Comparison of ENCODE assay signal across 9 cellular contexts in genomic region chr17:42266918-42267766, GRCh38. TPM values are rescaled to one million over a fixed set of nuclear protein-coding genes. Genes with fewer than 3 reads are reported as not detected.
DNase-seq lines count a peak whose midpoint lies in the region; ATAC-seq and TF ChIP-seq lines count a peak whose summit lies in the region.
"Had no signal": no experiment of that assay in that cellular context is flagged by ENCODE, and none has a peak within 500 bp of the region (broad histone marks: within the 10 kb centered on the region; RNA-seq: fewer than 3 reads in every experiment).

No MANE protein-coding gene starts in this region.

- peak overlapping the region; percentile 94 for H3K27ac ChIP-seq in Panc1 (ENCODE audit: low read length)
- H3K27ac ChIP-seq in neutrophil, result peak overlapping the region; percentile 90

- ATAC-seq in Panc1 (peak; percentile 92), GM19035 (IDR thresholded peaks at IDR 0.05; ENCODE audit: unreplicated experiment) (no peak), HG03378 (IDR thresholded peaks at IDR 0.05; ENCODE audit: unreplicated experiment) (no peak), esophagus mucosa (no peak)

- H3K27me3 ChIP-seq in Panc1 (ENCODE audit: control insufficient read depth, insufficient read depth, low read length) (no peaks in the 10 kb centered on the region), neutrophil (no peaks in the 10 kb centered on the region)

- H3K4me1 ChIP-seq in Panc1 (ENCODE audit: control insufficient read depth, insufficient read depth, low read length) (peaks cover 65% of the 10 kb centered on the region), neutrophil (ENCODE audit: control insufficient read depth in 1 of 2, insufficient read depth in 1 of 2, low read depth in 1 of 2, low read length in 1 of 2) (peaks cover 48 to 50% of the 10 kb centered on the region in 2 experiments)

- DNase-seq in ELR (ENCODE audit: low read depth) (peak; percentile 97), Panc1 (ENCODE audit: low read depth, low spot score) (peak; percentile 90), astrocyte of the hippocampus (ENCODE audit: low read depth, low spot score) (peak; percentile 83), NOMO-1 treated with DMSO at 0.1 percent for 48 hours (lab: John Stamatoyannopoulos, UW; ENCODE audit: unreplicated experiment) (no peak)
- DNase-seq: KBM-7 had no signal

- no TSS peak for BruUV-seq in Panc1 (replicated peaks; lab: Mats Ljungman, UMichigan)

- POLR2A ChIA-PET in Panc1 (lab: Charles Lee), result interaction anchor here (0.9 kb wide), 1 partner anchor 47 kb away, joined by 7 read pairs; no protein-coding TSS in a partner anchor

- no peak overlapping the region for H3K4me3 ChIP-seq in Panc1 (ENCODE audit: low read depth in 2 of 2, low read length in 2 of 2)
- peak overlapping the region in 1 of 2 experiments; percentile 25 for H3K4me3 ChIP-seq in neutrophil (ENCODE audit: low read depth in 1 of 2, low read length in 1 of 2)

- intact Hi-C loops in Panc1 (cut with micrococcal nuclease; ENCODE audit: unreplicated experiment), result no loop called here

- H3K9me3 ChIP-seq in Panc1 (ENCODE audit: control insufficient read depth, insufficient read depth, low read depth, low read length) (no peaks in the 10 kb centered on the region), neutrophil (no peaks in the 10 kb centered on the region)

- CTCF ChIA-PET in Panc1 (lab: Charles Lee), result interaction anchor here (0.7 kb wide), 1 partner anchor 26 kb away, joined by 6 read pairs; no protein-coding TSS in a partner anchor

- TF ChIP-seq CTCF in Panc1 (IDR thresholded peaks at IDR 0.05) (no peak), neutrophil (IDR thresholded peaks at IDR 0.05) (peak; percentile 18)

- H3K36me3 ChIP-seq in Panc1 (ENCODE audit: control insufficient read depth, insufficient read depth, low read length) (no peaks in the 10 kb centered on the region; the same call in 1 of the 2 replicates), neutrophil (no peaks in the 10 kb centered on the region)

- in situ Hi-C loops in Panc1 (cut with HindIII; ENCODE audit: low pct_unique_long_range_greater_than_20kb, low sequenced_read_pairs), result no loop called here

RNA-seq across cellular contexts. Expression of gene STAT5B, which starts 9.0 kb away (rescaled TPM):
- total RNA-seq in Panc1 (2021; ENCODE audit: unreplicated experiment), result 102 TPM
- polyA plus RNA-seq in Panc1 (2012; ENCODE audit: insufficient read length), result 66.5 TPM
- 18.1 TPM for total RNA-seq in esophagus mucosa

RNA-seq across cellular contexts. Expression of gene STAT5A, which starts 21.2 kb away (rescaled TPM):
- total RNA-seq in Panc1 (2021; ENCODE audit: unreplicated experiment) (26.7 TPM), esophagus mucosa (6.9 TPM)
- polyA plus RNA-seq in Panc1 (2012; ENCODE audit: insufficient read length), result 37.3 TPM
